Comparison of ENCODE assay signal across 8 cellular contexts in the genomic region with DNA sequence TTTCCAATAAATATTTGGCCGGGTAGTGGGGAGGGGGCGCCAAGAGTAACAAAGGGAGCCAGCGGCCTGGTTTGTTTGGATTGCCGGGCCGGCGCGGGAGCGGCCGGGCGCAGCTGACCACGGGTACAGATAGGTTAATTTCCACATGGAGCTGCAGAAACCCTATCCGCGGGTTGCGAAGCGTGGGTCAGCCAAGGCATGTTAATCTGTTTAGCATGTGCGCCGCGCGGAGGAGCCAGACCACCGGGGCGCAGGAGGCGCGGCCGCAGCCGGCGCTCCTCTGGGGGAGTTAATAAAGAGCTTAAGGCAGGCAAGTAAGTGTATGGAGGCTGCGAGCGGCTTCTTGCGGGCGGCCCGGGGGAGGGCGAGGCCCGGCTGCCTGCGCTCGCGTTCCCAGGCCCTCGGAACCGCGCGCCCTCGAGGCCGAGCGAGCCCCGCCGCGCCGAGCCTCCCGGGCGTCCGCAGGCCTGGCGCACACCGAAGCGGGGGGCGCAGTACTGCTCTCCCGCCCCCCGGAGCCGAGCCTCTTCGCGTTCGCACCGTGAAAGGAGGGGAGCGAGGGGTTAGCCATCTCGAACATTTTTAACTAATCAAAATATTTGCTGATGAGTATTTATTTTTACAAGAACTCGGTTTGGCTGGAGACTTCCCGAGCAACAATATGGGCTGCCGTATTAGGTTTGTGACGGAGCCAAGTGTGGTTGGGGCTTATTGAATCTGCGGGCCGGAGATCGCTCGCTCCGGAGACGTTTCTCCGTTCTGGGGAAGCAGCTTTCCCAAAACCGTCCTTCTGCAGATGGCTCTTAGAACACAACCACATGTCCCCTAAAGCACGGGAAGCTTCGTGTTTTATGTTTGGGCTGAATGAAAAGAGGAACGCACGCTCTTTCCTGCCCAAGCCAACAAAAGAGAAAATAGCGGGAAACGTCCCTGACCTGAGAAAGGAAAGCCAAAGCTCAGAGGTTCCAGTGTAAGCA. TPM values are rescaled to one million over a fixed set of nuclear protein-coding genes. Genes with fewer than 3 reads are reported as not detected.
DNase-seq lines count a peak whose midpoint lies in the region; TF ChIP-seq lines count a peak whose summit lies in the region.

No MANE protein-coding gene starts in this region.

- 3 to 7% methylated on average over 50 to 57 of the region's 81 CpGs for WGBS in lower leg skin, 2 donors

- H3K4me3 Mint-ChIP-seq in mesothelial cell of epicardium: peak overlapping the region; percentile 59

- TF ChIP-seq POLR2A in lower leg skin (IDR thresholded peaks at IDR 0.05): no peak

- H3K27ac Mint-ChIP-seq in mesothelial cell of epicardium: no peak overlapping the region

- H3K4me1 Mint-ChIP-seq in mesothelial cell of epicardium: peaks cover 13% of the 10 kb centered on the region

- H3K36me3 Mint-ChIP-seq in mesothelial cell of epicardium: no peaks in the 10 kb centered on the region

- TF ChIP-seq CTCF in mesothelial cell of epicardium (IDR thresholded peaks at IDR 0.05; ENCODE audit: unreplicated experiment) (no peak), lower leg skin (IDR thresholded peaks at IDR 0.05) (no peak)

- no peaks in the 10 kb centered on the region for H3K9me3 Mint-ChIP-seq in mesothelial cell of epicardium

- intact Hi-C loops in lower leg skin (cut with DNase I; ENCODE audit: low total_unique reads): no loop called here

- no peak overlapping the region for H3K4me3 ChIP-seq in lower leg skin (ENCODE audit: low read depth, poor library complexity, severe bottlenecking)

- peak; percentile 15 for DNase-seq in stimulated activated CD4-positive, alpha-beta T cell treated with anti-CD3 and anti-CD28 coated beads, Interleukin-15, amount 100 ng/mL, for 24 hours
- DNase-seq in stimulated activated CD4-positive, alpha-beta T cell treated with anti-CD3 and anti-CD28 coated beads, Interleukin-4, amount 100 ng/mL, for 24 hours: no peak
- DNase-seq in dermis blood vessel endothelial cell (peak; percentile 21), mesothelial cell of epicardium (ENCODE audit: low spot score in 2 of 2, unreplicated experiment in 2 of 2) (peak; percentile 27 to 58), lower leg skin (ENCODE audit: low spot score in 2 of 2) (no peak), activated gamma-delta T cell (lab: John Stamatoyannopoulos, UW) (no peak), cerebellar cortex (ENCODE audit: low spot score) (no peak)
- no peak for DNase-seq in activated naive CD4-positive, alpha-beta T cell treated with Interleukin-2 at 50 U/mL for 16 hours

- H3K27me3 Mint-ChIP-seq in mesothelial cell of epicardium (ENCODE audit: low read depth): peaks cover 97% of the 10 kb centered on the region

RNA-seq across cellular contexts. Expression of a gene that starts 28.9 kb away (rescaled TPM):
- total RNA-seq in dermis blood vessel endothelial cell: 0.05 and 0.17 TPM in 2 replicates
- total RNA-seq in mesothelial cell of epicardium: 0.09 TPM in 1 of 3 replicates, not detected in the others
- total RNA-seq in lower leg skin: 1 to 10 TPM in 3 of 4 donors, under 1 TPM in 1; 0.63 to 2.2 (median 1.8) TPM

Comparison
In these comparisons a context has a peak if more than half of its experiments do, and no peak if none do; other contexts are left out.
1. DNase-seq: peak in stimulated activated CD4-positive, alpha-beta T cell treated with anti-CD3 and anti-CD28 coated beads, Interleukin-15, amount 100 ng/mL, for 24 hours (single experiment), dermis blood vessel endothelial cell (single experiment) and mesothelial cell of epicardium (2 of 2); none in stimulated activated CD4-positive, alpha-beta T cell treated with anti-CD3 and anti-CD28 coated beads, Interleukin-4, amount 100 ng/mL, for 24 hours (single experiment), lower leg skin (0 of 2), activated gamma-delta T cell (single experiment), cerebellar cortex (single experiment) and activated naive CD4-positive, alpha-beta T cell treated with Interleukin-2 at 50 U/mL for 16 hours (single experiment).